1 cellular context compared by ENCODE assay signal in genomic region chr14:59847711-59848110, GRCh38.
TF ChIP-seq lines count a peak whose summit lies in the region.

No MANE protein-coding gene starts in this region.

TF ChIP-seq in HepG2, 621 proteins besides CTCF, POLR2A, EP300 and RAD21 (continued from another document):
- TF ChIP-seq ZSCAN5A (CRISPR knock-in tag; IDR thresholded peaks at IDR 0.05; ENCODE audit: borderline replicate concordance): no peak
- TF ChIP-seq ZNF567 (CRISPR knock-in tag; IDR thresholded peaks at IDR 0.05; ENCODE audit: borderline replicate concordance): no peak
- TF ChIP-seq ZNF768 (CRISPR knock-in tag; IDR thresholded peaks at IDR 0.05): no peak
- no peak for TF ChIP-seq ZNF451 (CRISPR knock-in tag; IDR thresholded peaks at IDR 0.05)
- TF ChIP-seq ATF3 (CRISPR knock-in tag; IDR thresholded peaks at IDR 0.05): no peak
- no peak for TF ChIP-seq NFYC (CRISPR knock-in tag; IDR thresholded peaks at IDR 0.05)
- TF ChIP-seq FOSL1 (CRISPR knock-in tag; IDR thresholded peaks at IDR 0.05; ENCODE audit: borderline replicate concordance): no peak
- TF ChIP-seq ZFP90 (CRISPR knock-in tag; IDR thresholded peaks at IDR 0.05; ENCODE audit: borderline replicate concordance): no peak
